Comparison of ENCODE assay signal across 29 cellular contexts in the genomic region with DNA sequence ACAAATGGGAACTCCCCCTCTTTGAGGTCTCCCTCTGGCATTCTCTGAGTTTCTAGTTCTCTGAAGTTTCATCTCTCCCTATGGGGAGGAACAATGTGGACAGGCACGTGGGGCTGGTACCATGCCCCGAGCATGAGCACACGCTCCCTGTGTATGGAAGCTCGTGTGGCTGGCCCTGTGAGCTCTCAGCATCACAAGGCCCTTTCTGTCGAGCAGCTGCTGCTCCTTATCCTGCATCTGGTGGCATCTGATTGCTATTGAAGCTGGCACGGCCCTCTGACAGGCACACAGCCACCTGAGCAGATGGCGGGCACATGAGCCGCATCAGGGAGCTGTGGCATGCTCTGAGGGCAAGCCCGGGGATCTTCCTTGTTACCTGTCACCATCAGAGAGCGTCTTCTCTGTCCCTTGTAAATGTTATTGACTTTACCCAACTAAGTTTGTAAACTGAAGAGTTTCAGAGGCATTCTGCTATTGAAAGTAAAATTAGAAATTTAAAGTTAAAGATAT.
"Had no signal": no experiment of that assay in that cellular context is flagged by ENCODE, and none has a peak within 500 bp of the region (broad histone marks: within the 10 kb centered on the region; RNA-seq: fewer than 3 reads in every experiment).

No MANE protein-coding gene starts in this region.

- H3K9ac ChIP-seq: SK-N-SH had no signal

- H3K36me3 ChIP-seq: adrenal gland, SJCRH30 had no signal

- H3K27ac ChIP-seq: adrenal gland, body of pancreas, SJCRH30, VCaP had no signal

- H3K4me1 ChIP-seq: adrenal gland, body of pancreas, SJCRH30 had no signal

- H3K4me3 ChIP-seq: adrenal gland, body of pancreas, SJCRH30 had no signal

- H3K27me3 ChIP-seq: adrenal gland, body of pancreas had no signal

- H3K4me2 ChIP-seq: SK-N-SH had no signal

- DNase-seq: activated CD4-positive, alpha-beta memory T cell treated with anti-CD3 and anti-CD28 coated beads, Interleukin-2, amount 10 ng/mL, durations not matched to agents 7 days and 5 days; activated CD4-positive, alpha-beta T cell treated with anti-CD3 and anti-CD28 coated beads for 36 hours; activated CD4-positive, alpha-beta T cell treated with anti-CD3 and anti-CD28 coated beads, Interleukin-2, amount 50 U/mL, for 1 hour; activated CD4-positive, CD25-positive, alpha-beta regulatory T cell; activated naive CD4-positive, alpha-beta T cell treated with anti-CD3 and anti-CD28 coated beads, Interleukin-2, amount 50 U/mL, for 16 hours; activated naive CD8-positive, alpha-beta T cell treated with anti-CD3 and anti-CD28 coated beads, Interleukin-2, amount 10 ng/mL, durations not matched to agents 7 days and 5 days; activated T-cell treated with anti-CD3 and anti-CD28 coated beads for 4 hours; activated T-cell treated with anti-CD3 and anti-CD28 coated beads, Interleukin-2, amount 50 U/mL, for 48 hours; adrenal gland; aorta; body of pancreas; central memory CD4-positive, alpha-beta T cell; MM.1S; NCI-H1105; NCI-H146; NCI-H187 treated with DMSO at 0.1 percent for 48 hours; NCI-H2081 treated with DMSO at 0.1 percent for 48 hours; NCI-H510A treated with DMSO at 0.1 percent for 48 hours; NCI-H774; NK-92 treated with Interleukin-12 subunit alpha and Interleukin-12 subunit beta, amount 100 ng/mL, for 24 hours; OCI-M1; RPMI8226; SJCRH30; SK-N-SH; T-helper 1 cell had no signal

- ATAC-seq: activated CD4-positive, alpha-beta T cell treated with anti-CD3 and anti-CD28 coated beads for 36 hours; activated T-helper 17 cell treated with anti-CD3 and anti-CD28 coated beads, Interleukin-2, amount 50 U/mL, for 72 hours; body of pancreas; Panc1; Right ventricle myocardium inferior had no signal

- H3K9me3 ChIP-seq: adrenal gland, body of pancreas, SJCRH30, SK-N-SH had no signal
